In the genomic region with DNA sequence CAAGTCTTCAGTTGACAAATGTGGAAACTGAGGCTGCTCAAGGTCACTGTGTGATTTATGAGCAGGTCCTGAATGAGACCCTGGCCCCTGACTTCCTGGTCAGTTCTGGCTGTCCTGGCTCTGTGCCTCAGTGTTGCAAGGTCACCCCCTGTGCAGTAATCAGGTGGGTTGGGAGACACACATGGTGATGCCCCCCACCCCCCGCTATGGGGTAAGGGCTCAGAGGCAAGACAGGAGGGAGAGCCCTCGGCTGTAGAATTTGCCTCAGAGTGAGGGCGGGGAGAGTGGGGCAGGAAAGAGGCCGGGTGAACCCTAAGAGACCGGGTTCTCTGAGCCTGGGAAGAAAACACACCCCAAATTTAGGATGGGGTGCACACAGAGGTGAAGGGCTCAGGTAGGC, we compare ENCODE assay signal across 23 cellular contexts.
DNase-seq lines count a peak whose midpoint lies in the region; ATAC-seq, FAIRE-seq and TF ChIP-seq lines count a peak whose summit lies in the region.
"Had no signal": no experiment of that assay in that cellular context is flagged by ENCODE, and none has a peak within 500 bp of the region (broad histone marks: within the 10 kb centered on the region; RNA-seq: fewer than 3 reads in every experiment).

No MANE protein-coding gene starts in this region.

- peak overlapping the region in 7 of 11 experiments; percentile 43 to 82 (median 64); a peak in 15 of 22 replicates for H3K4me2 ChIP-seq in BLaER1 treated with 17β-estradiol and CSF1 and Interleukin-3, amounts not matched to agents 10 nM and 100 nM
- peak overlapping the region; percentile 72 for H3K4me2 ChIP-seq in OCI-LY1 (ENCODE audit: low read length)
- no peak overlapping the region for H3K4me2 ChIP-seq in osteoblast (ENCODE audit: insufficient read depth, low read length)
- H3K4me2 ChIP-seq: A549 had no signal

- no peak for ATAC-seq in GM21515 (IDR thresholded peaks at IDR 0.05; ENCODE audit: unreplicated experiment)
- ATAC-seq: A549; CD8-positive, alpha-beta T cell had no signal

- no peaks in the 10 kb centered on the region for H4K20me1 ChIP-seq in BLaER1 treated with 17β-estradiol and CSF1 and Interleukin-3, amounts not matched to agents 10 nM and 100 nM
- no peaks in the 10 kb centered on the region for H4K20me1 ChIP-seq in OCI-LY1 (ENCODE audit: insufficient read depth, low read length)
- no peaks in the 10 kb centered on the region for H4K20me1 ChIP-seq in osteoblast (ENCODE audit: insufficient read depth, low read length)

- peaks cover 0 to 53% (median 24%) of the 10 kb centered on the region in 10 experiments; a peak in 16 of 20 replicates for H3K4me1 ChIP-seq in BLaER1 treated with 17β-estradiol and CSF1 and Interleukin-3, amounts not matched to agents 10 nM and 100 nM
- H3K4me1 ChIP-seq in OCI-LY1 (ENCODE audit: insufficient read depth, low read length, severe bottlenecking) (peaks cover 93% of the 10 kb centered on the region), osteoblast (ENCODE audit: insufficient read depth, low read length) (no peaks in the 10 kb centered on the region)
- H3K4me1 ChIP-seq: A549, BE2C, Caco-2 had no signal

- no peaks in the 10 kb centered on the region for H3K36me3 ChIP-seq in BLaER1 treated with 17β-estradiol and CSF1 and Interleukin-3, amounts not matched to agents 10 nM and 100 nM
- peaks cover 32% of the 10 kb centered on the region for H3K36me3 ChIP-seq in OCI-LY1 (ENCODE audit: insufficient read depth, low read length)
- no peaks in the 10 kb centered on the region for H3K36me3 ChIP-seq in osteoblast (ENCODE audit: insufficient read depth, low read length)
- H3K36me3 ChIP-seq: BE2C had no signal

- FAIRE-seq in GM19239 (lab: Jason Lieb, UNC) = no peak
- FAIRE-seq: A549, H1 had no signal

- no peak overlapping the region for H3K9ac ChIP-seq in BLaER1 treated with 17β-estradiol and CSF1 and Interleukin-3, amounts not matched to agents 10 nM and 100 nM
- H3K9ac ChIP-seq in OCI-LY1 (ENCODE audit: low read length) = peak overlapping the region; percentile 85
- H3K9ac ChIP-seq: GM23248 had no signal

- H3K9me2 ChIP-seq in OCI-LY1 (ENCODE audit: low read depth, low read length) = no peaks in the 10 kb centered on the region

- no peaks in the 10 kb centered on the region for H3K9me3 ChIP-seq in BLaER1 treated with 17β-estradiol and CSF1 and Interleukin-3, amounts not matched to agents 10 nM and 100 nM (replicated peaks in 1 of 11)
- H3K9me3 ChIP-seq in OCI-LY1 (ENCODE audit: low read length) = no peaks in the 10 kb centered on the region
- H3K9me3 ChIP-seq in osteoblast (ENCODE audit: low read depth, low read length) = no peaks in the 10 kb centered on the region
- H3K9me3 ChIP-seq: A549, BE2C, Caco-2 had no signal

- H3K27me3 ChIP-seq in BLaER1 treated with 17β-estradiol and CSF1 and Interleukin-3, amounts not matched to agents 10 nM and 100 nM = no peaks in the 10 kb centered on the region
- H3K27me3 ChIP-seq in OCI-LY1 (ENCODE audit: insufficient read depth, low read length) (no peaks in the 10 kb centered on the region), osteoblast (ENCODE audit: insufficient read depth, low read length) (peaks cover 7% of the 10 kb centered on the region)
- H3K27me3 ChIP-seq: BE2C had no signal

- DNase-seq in NAMALWA (ENCODE audit: low spot score) (peak; percentile 32), osteoblast (ENCODE audit: insufficient read length, low spot score, missing footprints) (peak; percentile 14), GM19239 (ENCODE audit: insufficient read length, low spot score) (no peak), KBM-7 (no peak), EL (no peak)
- DNase-seq: 8988T; ACHN; AML-193; BE2C; Caco-2; CD4-positive, CD25-positive, alpha-beta regulatory T cell; CD8-positive, alpha-beta T cell; DND-41; GF-D8; GM23248; H7; HCEC 1CT had no signal

- peaks cover 3% of the 10 kb centered on the region; the same call in 1 of the 2 replicates for H3F3A ChIP-seq in OCI-LY1 (ENCODE audit: insufficient read depth, low read length)

- no peak overlapping the region for H2AFZ ChIP-seq in OCI-LY1 (ENCODE audit: low read length)
- H2AFZ ChIP-seq in osteoblast (ENCODE audit: low read length) = no peak overlapping the region
- H2AFZ ChIP-seq: GM23248 had no signal

- H3K4me3 ChIP-seq in BLaER1 treated with 17β-estradiol and CSF1 and Interleukin-3, amounts not matched to agents 10 nM and 100 nM = no peak overlapping the region
- H3K4me3 ChIP-seq in OCI-LY1 (ENCODE audit: low read depth, low read length, poor library complexity, severe bottlenecking) = peak overlapping the region; percentile 86
- H3K4me3 ChIP-seq in osteoblast (ENCODE audit: insufficient read depth, low read length) = no peak overlapping the region
- H3K4me3 ChIP-seq: A549, GM23248 had no signal

- H3K79me2 ChIP-seq in OCI-LY1 (ENCODE audit: insufficient read depth, low read length) = peaks cover 37% of the 10 kb centered on the region
- H3K79me2 ChIP-seq in osteoblast (ENCODE audit: insufficient read depth, low read length) = no peaks in the 10 kb centered on the region

- in situ Hi-C loops in KBM-7 (cut with MboI; ENCODE audit: low pct_unique_long_range_greater_than_20kb, low sequenced_read_pairs) = no loop called here

- TF ChIP-seq CTCF in OCI-LY1 (IDR thresholded peaks at IDR 0.05; ENCODE audit: low read length) (no peak), osteoblast (IDR thresholded peaks at IDR 0.05; ENCODE audit: extremely low read depth, low read depth, low read length) (no peak)

- peak overlapping the region in 3 of 11 experiments; percentile 47 to 69 (median 58); a peak in 4 of 22 replicates for H3K27ac ChIP-seq in BLaER1 treated with 17β-estradiol and CSF1 and Interleukin-3, amounts not matched to agents 10 nM and 100 nM
- H3K27ac ChIP-seq in OCI-LY1 (ENCODE audit: low read depth, low read length, poor library complexity, severe bottlenecking) (peak overlapping the region; percentile 100), osteoblast (ENCODE audit: low read depth, low read length) (no peak overlapping the region)
- H3K27ac ChIP-seq: A549, C4-2B, GM23248 had no signal

Comparison
In these comparisons a context has a peak if more than half of its experiments do, and no peak if none do; other contexts are left out.
1. DNase-seq: peak in NAMALWA (single experiment) and osteoblast (single experiment); none in GM19239 (single experiment), KBM-7 (single experiment) and EL (single experiment).